Comparison of ENCODE assay signal across 21 cellular contexts in the genomic region with DNA sequence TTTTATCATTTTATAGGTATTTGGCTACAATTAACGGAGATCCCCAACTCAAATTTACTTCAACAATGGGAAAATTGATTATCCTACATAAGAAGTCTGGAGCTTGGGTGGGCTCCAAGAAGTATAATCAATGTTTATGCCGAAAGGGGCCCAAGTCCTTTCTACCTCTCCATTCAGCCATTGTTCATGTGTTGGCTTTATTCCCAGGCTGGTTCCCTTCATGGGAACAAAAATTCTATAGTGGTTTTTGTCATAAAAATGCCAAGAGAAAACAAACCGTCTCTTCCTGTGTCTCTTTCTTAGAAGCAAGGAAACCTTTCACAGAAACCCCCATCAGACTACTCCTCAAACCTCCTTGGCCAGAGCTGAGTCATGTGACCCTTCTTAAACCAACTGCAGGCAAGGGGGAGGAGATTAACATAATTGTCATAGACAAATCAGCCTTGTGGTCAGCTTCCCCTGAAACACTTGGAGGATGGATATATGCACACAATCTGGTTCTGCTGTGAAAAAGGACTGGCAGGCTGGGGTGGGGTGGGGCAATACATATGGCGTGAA.
DNase-seq lines count a peak whose midpoint lies in the region; ATAC-seq and TF ChIP-seq lines count a peak whose summit lies in the region.
"Had no signal": no experiment of that assay in that cellular context is flagged by ENCODE, and none has a peak within 500 bp of the region (broad histone marks: within the 10 kb centered on the region; RNA-seq: fewer than 3 reads in every experiment).

No MANE protein-coding gene starts in this region.

- no peaks in the 10 kb centered on the region for H3K36me3 ChIP-seq in Loucy (ENCODE audit: insufficient read depth, low read length)
- H3K36me3 ChIP-seq: breast epithelium, vagina had no signal

- TF ChIP-seq CTCF in Loucy (conservative IDR thresholded peaks at IDR 0.05; ENCODE audit: low read length) = no peak

- H3K27ac Mint-ChIP-seq in activated naive CD4-positive, alpha-beta T cell treated with anti-CD3 and anti-CD28 coated beads, Interleukin-2, amount 10 ng/mL, durations not matched to agents 7 days and 5 days = peak overlapping the region; percentile 29
- no peak overlapping the region for H3K27ac Mint-ChIP-seq in activated T-helper 17 cell treated with anti-CD3 and anti-CD28 coated beads, Interleukin-2, amount 50 U/mL, for 72 hours

- peak overlapping the region; percentile 11 for H3K4me3 Mint-ChIP-seq in activated naive CD4-positive, alpha-beta T cell treated with anti-CD3 and anti-CD28 coated beads, Interleukin-2, amount 10 ng/mL, durations not matched to agents 7 days and 5 days
- H3K4me3 Mint-ChIP-seq in activated T-helper 17 cell treated with anti-CD3 and anti-CD28 coated beads, Interleukin-2, amount 50 U/mL, for 72 hours = peak overlapping the region; percentile 14

- H3K36me3 Mint-ChIP-seq in activated naive CD4-positive, alpha-beta T cell treated with anti-CD3 and anti-CD28 coated beads, Interleukin-2, amount 10 ng/mL, durations not matched to agents 7 days and 5 days = peaks cover 17% of the 10 kb centered on the region
- no peaks in the 10 kb centered on the region for H3K36me3 Mint-ChIP-seq in activated T-helper 17 cell treated with anti-CD3 and anti-CD28 coated beads, Interleukin-2, amount 50 U/mL, for 72 hours (ENCODE audit: low read depth)

- no peaks in the 10 kb centered on the region for H4K20me1 ChIP-seq in Loucy (ENCODE audit: insufficient read depth, low read length, poor library complexity, severe bottlenecking)

- DNase-seq in activated naive CD4-positive, alpha-beta T cell treated with anti-CD3 and anti-CD28 coated beads, Interleukin-2, amount 10 ng/mL, durations not matched to agents 7 days and 5 days = peak; percentile 27
- no peak for DNase-seq in activated naive CD4-positive, alpha-beta T cell (lab: John Stamatoyannopoulos, UW)
- DNase-seq in pulmonary artery endothelial cell (ENCODE audit: low read depth, low spot score) = peak; percentile 55
- no peak for DNase-seq in DMS79 treated with DMSO at 0.1 percent for 48 hours (lab: John Stamatoyannopoulos, UW)
- DNase-seq: activated CD4-positive, alpha-beta T cell treated with anti-CD3 and anti-CD28 coated beads, Interleukin-2, amount 50 U/mL, for 48 hours; activated gamma-delta T cell treated with Interleukin-2 at 50 U/mL for 16 hours; AML-193; DMS153; H7; NCI-H2081; stimulated activated naive CD4-positive, alpha-beta T cell treated with Interleukin-2 at 50 U/mL for 16 hours had no signal

- ATAC-seq in activated T-helper 17 cell treated with anti-CD3 and anti-CD28 coated beads, Interleukin-2, amount 50 U/mL, for 72 hours (replicated peaks) = peak; percentile 85
- no peak for ATAC-seq in GM18861 (IDR thresholded peaks at IDR 0.05; ENCODE audit: unreplicated experiment)
- ATAC-seq in GM18868 (IDR thresholded peaks at IDR 0.05; ENCODE audit: unreplicated experiment) = no peak
- ATAC-seq: left lobe of liver, Right ventricle myocardium inferior had no signal

- peaks cover 21% of the 10 kb centered on the region for H3K4me1 ChIP-seq in Loucy (ENCODE audit: insufficient read depth, low read length, poor library complexity, severe bottlenecking)
- H3K4me1 ChIP-seq: breast epithelium, parathyroid adenoma, vagina had no signal

- H3K4me2 ChIP-seq in Loucy (ENCODE audit: low read depth, low read length, poor library complexity, severe bottlenecking) = no peak overlapping the region
- H3K4me2 ChIP-seq: KMS-11 had no signal

- no peaks in the 10 kb centered on the region for H3K27me3 ChIP-seq in Loucy (ENCODE audit: insufficient read depth, low read length, poor library complexity, severe bottlenecking)
- H3K27me3 ChIP-seq: breast epithelium, vagina had no signal

- no peaks in the 10 kb centered on the region for H3K9me2 ChIP-seq in Loucy (replicated peaks; ENCODE audit: low read depth, low read length)

- H3K9me3 Mint-ChIP-seq in activated naive CD4-positive, alpha-beta T cell treated with anti-CD3 and anti-CD28 coated beads, Interleukin-2, amount 10 ng/mL, durations not matched to agents 7 days and 5 days = peaks cover 7% of the 10 kb centered on the region
- no peaks in the 10 kb centered on the region for H3K9me3 Mint-ChIP-seq in activated T-helper 17 cell treated with anti-CD3 and anti-CD28 coated beads, Interleukin-2, amount 50 U/mL, for 72 hours

- no peak overlapping the region for H3K9ac ChIP-seq in Loucy (ENCODE audit: low read depth, low read length, poor library complexity, severe bottlenecking)
- H3K9ac ChIP-seq: KMS-11, parathyroid adenoma had no signal

- H3F3A ChIP-seq in Loucy (ENCODE audit: low read depth) = peaks cover 4% of the 10 kb centered on the region; the same call in 1 of the 2 replicates

- H3K79me2 ChIP-seq in Loucy (ENCODE audit: insufficient read depth, low read length) = no peaks in the 10 kb centered on the region
- H3K79me2 ChIP-seq: parathyroid adenoma had no signal

- CTCF ChIA-PET in activated naive CD4-positive, alpha-beta T cell treated with anti-CD3 and anti-CD28 coated beads, Interleukin-2, amount 10 ng/mL, durations not matched to agents 7 days and 5 days (lab: Charles Lee) = interaction anchor here (1.0 kb wide), 1 partner anchor 54 kb away, joined by 3 read pairs; no protein-coding TSS in a partner anchor

- H3K4me1 Mint-ChIP-seq in activated naive CD4-positive, alpha-beta T cell treated with anti-CD3 and anti-CD28 coated beads, Interleukin-2, amount 10 ng/mL, durations not matched to agents 7 days and 5 days = peaks cover 36% of the 10 kb centered on the region
- peaks cover 6% of the 10 kb centered on the region for H3K4me1 Mint-ChIP-seq in activated T-helper 17 cell treated with anti-CD3 and anti-CD28 coated beads, Interleukin-2, amount 50 U/mL, for 72 hours

- H3K4me3 ChIP-seq in Loucy (ENCODE audit: low read length, poor library complexity, severe bottlenecking) = no peak overlapping the region
- H3K4me3 ChIP-seq: breast epithelium, vagina had no signal

- no peaks in the 10 kb centered on the region for H3K27me3 Mint-ChIP-seq in activated naive CD4-positive, alpha-beta T cell treated with anti-CD3 and anti-CD28 coated beads, Interleukin-2, amount 10 ng/mL, durations not matched to agents 7 days and 5 days
- H3K27me3 Mint-ChIP-seq in activated T-helper 17 cell treated with anti-CD3 and anti-CD28 coated beads, Interleukin-2, amount 50 U/mL, for 72 hours = no peaks in the 10 kb centered on the region

- peak overlapping the region; percentile 69; the same call in 1 of the 2 replicates for H2AFZ ChIP-seq in Loucy (ENCODE audit: low read length)
- H2AFZ ChIP-seq: parathyroid adenoma had no signal

- no peaks in the 10 kb centered on the region for H3K9me3 ChIP-seq in Loucy (ENCODE audit: insufficient read depth, low read depth, low read length)
- H3K9me3 ChIP-seq: breast epithelium, vagina had no signal

Comparison
In these comparisons a context has a peak if more than half of its experiments do, and no peak if none do; other contexts are left out.
1. DNase-seq: peak in activated naive CD4-positive, alpha-beta T cell treated with anti-CD3 and anti-CD28 coated beads, Interleukin-2, amount 10 ng/mL, durations not matched to agents 7 days and 5 days (single experiment) and pulmonary artery endothelial cell (single experiment); none in activated naive CD4-positive, alpha-beta T cell (0 of 4) and DMS79 treated with DMSO at 0.1 percent for 48 hours (single experiment).